Comparison of ENCODE assay signal across 14 cellular contexts in genomic region chr14:104075530-104076151, GRCh38. TPM values are rescaled to one million over a fixed set of nuclear protein-coding genes. Genes with fewer than 3 reads are reported as not detected.
DNase-seq lines count a peak whose midpoint lies in the region; ATAC-seq, FAIRE-seq and TF ChIP-seq lines count a peak whose summit lies in the region.
"Had no signal": no experiment of that assay in that cellular context is flagged by ENCODE, and none has a peak within 500 bp of the region (broad histone marks: within the 10 kb centered on the region; RNA-seq: fewer than 3 reads in every experiment).

No MANE protein-coding gene starts in this region.

- H3K9me3 ChIP-seq in osteoblast (ENCODE audit: low read depth, low read length) = no peaks in the 10 kb centered on the region
- peaks cover 0 to 5% of the 10 kb centered on the region in 2 donors for H3K9me3 ChIP-seq in transverse colon

- H3K36me3 ChIP-seq in bronchial epithelial cell (ENCODE audit: control insufficient read depth, insufficient read depth, low read length) (no peaks in the 10 kb centered on the region), osteoblast (ENCODE audit: insufficient read depth, low read length) (no peaks in the 10 kb centered on the region), transverse colon (no peaks in the 10 kb centered on the region)
- H3K36me3 ChIP-seq: tibial nerve had no signal

- TF ChIP-seq POLR2A in transverse colon (IDR thresholded peaks at IDR 0.05) = no peak

- TF ChIP-seq CTCF in bronchial epithelial cell (IDR thresholded peaks at IDR 0.05; ENCODE audit: insufficient read depth, low read length, severe bottlenecking) (peak; percentile 46), osteoblast (IDR thresholded peaks at IDR 0.05; ENCODE audit: extremely low read depth, low read depth, low read length) (peak; percentile 47), transverse colon (IDR thresholded peaks at IDR 0.05) (peak in 2 of 5 experiments; percentile 10)

- intact Hi-C loops in transverse colon (cut with DNase I; ENCODE audit: low total_unique reads) (no loop called here), posterior cingulate gyrus (cut with DNase I) (loop anchor here (5.0 kb wide), 1 partner anchor 487 kb away; no protein-coding TSS in a partner anchor)

- no peak for TF ChIP-seq EP300 in transverse colon (IDR thresholded peaks at IDR 0.05; ENCODE audit: low read depth)

- no peaks in the 10 kb centered on the region for H3K4me1 ChIP-seq in osteoblast (ENCODE audit: insufficient read depth, low read length)
- peaks cover under 1 to 12% (median 10%) of the 10 kb centered on the region in 4 donors for H3K4me1 ChIP-seq in transverse colon

- no peak overlapping the region for H2AFZ ChIP-seq in osteoblast (ENCODE audit: low read length)

- no peak overlapping the region for H3K4me2 ChIP-seq in osteoblast (ENCODE audit: insufficient read depth, low read length)
- H3K4me2 ChIP-seq: BLaER1 treated with 17β-estradiol and CSF1 and Interleukin-3, amounts not matched to agents 10 nM and 100 nM had no signal

- DNase-seq in NCI-H748 (lab: John Stamatoyannopoulos, UW; ENCODE audit: unreplicated experiment) (peak; percentile 44), NCI-H748 treated with DMSO at 0.1 percent for 48 hours (lab: John Stamatoyannopoulos, UW) (no peak), LHCN-M2 (ENCODE audit: low read depth) (peak; percentile 11), bronchial epithelial cell (ENCODE audit: low read depth) (peak; percentile 10), osteoblast (ENCODE audit: insufficient read length, low spot score, missing footprints) (no peak), transverse colon (no peak), posterior cingulate gyrus (no peak)
- DNase-seq: activated effector memory CD4-positive, alpha-beta T cell treated with Interleukin-2 at 50 U/mL for 16 hours; midbrain; NCI-H1436 had no signal

- in situ Hi-C loops in transverse colon (cut with MboI; ENCODE audit: low pct_ligation_motif_present in 1 of 4, low pct_unique_long_range_greater_than_20kb in 1 of 4, low sequenced_read_pairs in 3 of 4) = loop anchor here in 2 of 4 donors (5.0 to 10.0 kb wide), 2 partner anchors 49 to 57 kb away; no protein-coding TSS in a partner anchor

- H3K4me3 ChIP-seq in bronchial epithelial cell (ENCODE audit: low read depth, low read length) (no peak overlapping the region), osteoblast (ENCODE audit: insufficient read depth, low read length) (no peak overlapping the region), transverse colon (no peak overlapping the region)
- H3K4me3 ChIP-seq: BLaER1 treated with 17β-estradiol and CSF1 and Interleukin-3, amounts not matched to agents 10 nM and 100 nM; tibial nerve had no signal

- no peak for FAIRE-seq in bronchial epithelial cell (lab: Jason Lieb, UNC)

- no peak for ATAC-seq in HG03354 (IDR thresholded peaks at IDR 0.05; ENCODE audit: poor library complexity, severe bottlenecking, unreplicated experiment)
- ATAC-seq: esophagus mucosa had no signal

- H3K79me2 ChIP-seq in osteoblast (ENCODE audit: insufficient read depth, low read length) = no peaks in the 10 kb centered on the region

- H4K20me1 ChIP-seq in osteoblast (ENCODE audit: insufficient read depth, low read length) = no peaks in the 10 kb centered on the region
- H4K20me1 ChIP-seq: BLaER1 treated with 17β-estradiol and CSF1 and Interleukin-3, amounts not matched to agents 10 nM and 100 nM had no signal

- H3K27ac ChIP-seq in osteoblast (ENCODE audit: low read depth, low read length) (no peak overlapping the region), transverse colon (no peak overlapping the region)
- H3K27ac ChIP-seq: BLaER1 treated with 17β-estradiol and CSF1 and Interleukin-3, amounts not matched to agents 10 nM and 100 nM; tibial nerve had no signal

- no peaks in the 10 kb centered on the region for H3K27me3 ChIP-seq in bronchial epithelial cell (ENCODE audit: control insufficient read depth, insufficient read depth, low read length)
- no peaks in the 10 kb centered on the region for H3K27me3 ChIP-seq in osteoblast (ENCODE audit: insufficient read depth, low read length)
- H3K27me3 ChIP-seq in transverse colon = no peaks in the 10 kb centered on the region
- H3K27me3 ChIP-seq: BLaER1 treated with 17β-estradiol and CSF1 and Interleukin-3, amounts not matched to agents 10 nM and 100 nM; tibial nerve had no signal

- WGBS in transverse colon (ENCODE audit: low coverage in 1 of 2), 2 donors = 29% methylated on average over 6 of the region's 6 CpGs

RNA-seq across cellular contexts. Expression of gene ASPG, which starts 9.9 kb away (rescaled TPM):
- total RNA-seq in LHCN-M2 (2014; rRNA removed) = 0.19 and 0.34 TPM in 2 replicates
- polyA plus RNA-seq in LHCN-M2 (2012) = not detected
- total RNA-seq in bronchial epithelial cell = 0.53 and 6.9 TPM in 2 replicates
- under 0.01 TPM in 1 of 2 replicates, not detected in the other for total RNA-seq in osteoblast
- 10 to 100 TPM in 2 of 4 donors, 1 to 10 TPM in 2; 4.4 to 20.3 (median 8.7) TPM for total RNA-seq in transverse colon

Comparison
In these comparisons a context has a peak if more than half of its experiments do, and no peak if none do; other contexts are left out.
1. DNase-seq: peak in NCI-H748 (single experiment), LHCN-M2 (single experiment) and bronchial epithelial cell (single experiment); none in NCI-H748 treated with DMSO at 0.1 percent for 48 hours (single experiment), osteoblast (single experiment), transverse colon (single experiment) and posterior cingulate gyrus (0 of 10).